ENCODE assay signal across 8 cellular contexts in the genomic region with DNA sequence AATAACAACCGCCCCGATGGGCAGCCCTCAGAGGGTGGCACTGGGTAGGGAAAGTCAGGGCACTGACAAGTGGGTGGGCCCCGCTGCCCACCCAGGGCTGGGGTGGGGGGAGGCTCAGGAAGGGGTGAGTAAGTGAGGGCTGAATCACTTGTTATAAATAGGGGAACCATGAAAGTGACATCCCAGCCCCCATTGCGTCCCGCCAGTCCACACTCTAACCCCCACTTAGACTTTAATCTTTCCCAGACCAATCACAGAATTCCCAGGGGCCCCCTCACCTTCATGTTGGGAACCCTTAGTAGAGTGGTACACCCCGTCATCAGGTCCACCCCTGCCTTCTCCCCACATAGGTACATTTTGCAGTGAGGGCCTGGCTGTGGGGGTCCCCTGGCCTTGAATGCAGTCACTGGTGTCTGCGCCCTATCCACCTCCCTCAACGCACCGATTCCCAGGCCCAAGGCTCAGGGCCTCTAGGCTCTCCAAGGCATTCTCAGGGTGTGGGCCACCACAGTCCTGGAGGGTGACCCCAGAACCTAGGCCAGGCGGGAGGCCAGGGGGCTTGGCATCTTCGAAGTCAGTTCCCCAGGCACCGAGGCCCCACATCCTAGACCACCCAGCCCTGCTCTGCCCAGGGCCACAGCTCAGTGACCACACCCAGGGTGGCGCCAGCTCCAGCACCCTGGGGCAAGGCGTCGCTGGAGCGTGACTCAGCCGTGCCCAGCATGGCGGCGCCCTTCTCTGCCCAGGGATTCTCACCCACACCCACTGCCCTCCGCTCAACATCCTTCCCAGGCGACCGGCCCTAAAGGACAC. TPM values are rescaled to one million over a fixed set of nuclear protein-coding genes. Genes with fewer than 3 reads are reported as not detected.
DNase-seq lines count a peak whose midpoint lies in the region; ATAC-seq, FAIRE-seq and TF ChIP-seq lines count a peak whose summit lies in the region.

No MANE protein-coding gene starts in this region.

- H3K27ac Mint-ChIP-seq in astrocyte (ENCODE audit: unreplicated experiment) (peak overlapping the region; percentile 93), immature natural killer cell (peak overlapping the region; percentile 99 to 100 (median 99))
- peak overlapping the region; percentile 96 for H3K27ac Mint-ChIP-seq in stimulated activated naive CD8-positive, alpha-beta T cell treated with anti-CD3 and anti-CD28 coated beads, Interleukin-15, Interleukin-2, amounts not matched to agents 100 ng/mL and 50 ng/mL, for 24 hours

- TF ChIP-seq POLR2A in GM19099 (IDR thresholded peaks at IDR 0.05; ENCODE audit: extremely low read depth, insufficient read length, low read depth) = peak; percentile 24
- peak; percentile 74 to 76 for TF ChIP-seq POLR2A in Peyer's patch (IDR thresholded peaks at IDR 0.05)

- no peak for ATAC-seq in GM19328 (IDR thresholded peaks at IDR 0.05; ENCODE audit: unreplicated experiment)

- DNase-seq in Peyer's patch (peak; percentile 44 to 95 (median 92)), astrocyte (ENCODE audit: low read depth) (no peak), immature natural killer cell (peak; percentile 72 to 77 (median 76)), NCI-H2227 treated with DMSO at 0.1 percent for 48 hours (lab: John Stamatoyannopoulos, UW) (no peak), GDM1 (lab: John Stamatoyannopoulos, UW) (no peak)

- H3K4me3 Mint-ChIP-seq in astrocyte (ENCODE audit: unreplicated experiment) = peak overlapping the region; percentile 96
- peak overlapping the region; percentile 89 to 96 (median 94) for H3K4me3 Mint-ChIP-seq in immature natural killer cell
- H3K4me3 Mint-ChIP-seq in stimulated activated naive CD8-positive, alpha-beta T cell treated with anti-CD3 and anti-CD28 coated beads, Interleukin-15, Interleukin-2, amounts not matched to agents 100 ng/mL and 50 ng/mL, for 24 hours = peak overlapping the region; percentile 90

- no peaks in the 10 kb centered on the region for H3K27me3 ChIP-seq in Peyer's patch
- H3K27me3 ChIP-seq in astrocyte (ENCODE audit: insufficient read depth, low read length) = no peaks in the 10 kb centered on the region

- H3K27me3 Mint-ChIP-seq in astrocyte (ENCODE audit: low read depth, unreplicated experiment) (no peaks in the 10 kb centered on the region), immature natural killer cell (ENCODE audit: low read depth in 3 of 3) (peaks cover 56 to 76% (median 76%) of the 10 kb centered on the region in 3 donors)
- H3K27me3 Mint-ChIP-seq in stimulated activated naive CD8-positive, alpha-beta T cell treated with anti-CD3 and anti-CD28 coated beads, Interleukin-15, Interleukin-2, amounts not matched to agents 100 ng/mL and 50 ng/mL, for 24 hours = no peaks in the 10 kb centered on the region

- peaks cover 3% of the 10 kb centered on the region for H3K36me3 Mint-ChIP-seq in astrocyte (ENCODE audit: low read depth, unreplicated experiment)
- no peaks in the 10 kb centered on the region for H3K36me3 Mint-ChIP-seq in immature natural killer cell
- H3K36me3 Mint-ChIP-seq in stimulated activated naive CD8-positive, alpha-beta T cell treated with anti-CD3 and anti-CD28 coated beads, Interleukin-15, Interleukin-2, amounts not matched to agents 100 ng/mL and 50 ng/mL, for 24 hours (ENCODE audit: low read depth) = peaks cover 40% of the 10 kb centered on the region

- H3K9ac ChIP-seq in astrocyte (ENCODE audit: low read length) = peak overlapping the region; percentile 100

- TF ChIP-seq CTCF in Peyer's patch (IDR thresholded peaks at IDR 0.05) (peak in 1 of 6 experiments; percentile 3), astrocyte (IDR thresholded peaks at IDR 0.05; ENCODE audit: insufficient read depth, low read depth, low read length) (no peak)

- H2AFZ ChIP-seq in astrocyte (ENCODE audit: low read depth, low read length) = no peak overlapping the region

- H4K20me1 ChIP-seq in astrocyte (ENCODE audit: insufficient read depth, low read length) = peaks cover 69% of the 10 kb centered on the region

- FAIRE-seq in astrocyte (lab: Jason Lieb, UNC) = no peak

- peaks cover 21% of the 10 kb centered on the region for H3K4me1 Mint-ChIP-seq in astrocyte (ENCODE audit: low read depth, unreplicated experiment)
- peaks cover 63 to 72% of the 10 kb centered on the region in 2 donors for H3K4me1 Mint-ChIP-seq in immature natural killer cell
- H3K4me1 Mint-ChIP-seq in stimulated activated naive CD8-positive, alpha-beta T cell treated with anti-CD3 and anti-CD28 coated beads, Interleukin-15, Interleukin-2, amounts not matched to agents 100 ng/mL and 50 ng/mL, for 24 hours (ENCODE audit: low read depth) = peaks cover 60% of the 10 kb centered on the region

- no peaks in the 10 kb centered on the region for H3K9me3 ChIP-seq in Peyer's patch
- H3K9me3 ChIP-seq in astrocyte (ENCODE audit: insufficient read depth, low read depth, low read length) = no peaks in the 10 kb centered on the region

- peaks cover 0 to 19% (median 0%) of the 10 kb centered on the region in 3 donors for H3K36me3 ChIP-seq in Peyer's patch
- peaks cover 13% of the 10 kb centered on the region for H3K36me3 ChIP-seq in astrocyte (ENCODE audit: insufficient read depth, low read length)

- peak overlapping the region; percentile 98 for H3K4me2 ChIP-seq in astrocyte (ENCODE audit: low read length)

- H3K4me1 ChIP-seq in Peyer's patch (peaks cover 3 to 75% (median 31%) of the 10 kb centered on the region in 4 donors), astrocyte (ENCODE audit: insufficient read depth, low read length) (peaks cover 48% of the 10 kb centered on the region)

- H3K79me2 ChIP-seq in astrocyte (ENCODE audit: insufficient read depth, low read length) = peaks cover 84% of the 10 kb centered on the region

- H3K9me3 Mint-ChIP-seq in astrocyte (ENCODE audit: unreplicated experiment) = no peaks in the 10 kb centered on the region
- H3K9me3 Mint-ChIP-seq in immature natural killer cell = peaks cover 0 to 8% (median 1%) of the 10 kb centered on the region in 6 donors
- H3K9me3 Mint-ChIP-seq in stimulated activated naive CD8-positive, alpha-beta T cell treated with anti-CD3 and anti-CD28 coated beads, Interleukin-15, Interleukin-2, amounts not matched to agents 100 ng/mL and 50 ng/mL, for 24 hours = no peaks in the 10 kb centered on the region

- H3K27ac ChIP-seq in Peyer's patch (peak overlapping the region; percentile 97 to 99 (median 98)), astrocyte (ENCODE audit: low read depth, low read length) (peak overlapping the region; percentile 97)

- H3K4me3 ChIP-seq in Peyer's patch (peak overlapping the region; percentile 91 to 98 (median 92)), astrocyte (ENCODE audit: insufficient read depth, low read depth, low read length) (peak overlapping the region; percentile 81)

RNA-seq across cellular contexts. Expression of a gene that starts 36.8 kb away (rescaled TPM):
- total RNA-seq in Peyer's patch (not detected), astrocyte (1.1 and 2.9 TPM in 2 replicates)
- not detected for polyA plus RNA-seq in immature natural killer cell

RNA-seq across cellular contexts. Expression of a gene that starts 44.9 kb away (rescaled TPM):
- 1 to 10 TPM; 1.6 to 9.1 (median 5.8) TPM for total RNA-seq in Peyer's patch
- 9.5 and 10.6 TPM in 2 replicates for total RNA-seq in astrocyte
- 1 to 10 TPM in 1 of 3 donors, under 1 TPM in 1, not detected in 1; 0.62 to 1.2 TPM for polyA plus RNA-seq in immature natural killer cell

Comparison
In these comparisons a context has a peak if more than half of its experiments do, and no peak if none do; other contexts are left out.
1. DNase-seq: peak in Peyer's patch (3 of 3) and immature natural killer cell (3 of 3); none in astrocyte (single experiment), NCI-H2227 treated with DMSO at 0.1 percent for 48 hours (single experiment) and GDM1 (single experiment).
2. Peak in every context shown above with its lines, with median percentiles within 50 percentile points of each other: H3K27ac Mint-ChIP-seq and H3K4me3 Mint-ChIP-seq.